ENCODE assay signal across 19 cellular contexts in genomic region chr1:18712254-18712605, GRCh38.
"Had no signal": no experiment of that assay in that cellular context is flagged by ENCODE, and none has a peak within 500 bp of the region (broad histone marks: within the 10 kb centered on the region; RNA-seq: fewer than 3 reads in every experiment).

No MANE protein-coding gene starts in this region.

- FAIRE-seq: RCC 7860 had no signal

- DNase-seq: Karpas-422, KG1, MM.1S, NCI-H1092 treated with DMSO at 0.1 percent for 48 hours, NCI-H1436, NCI-H187, NCI-H2029, NCI-H2081 treated with DMSO at 0.1 percent for 48 hours, NCI-H2171 treated with DMSO at 0.1 percent for 48 hours, NCI-H345, NCI-H446 treated with DMSO at 0.1 percent for 48 hours, NCI-H510A treated with DMSO at 0.1 percent for 48 hours, NCI-H526, Right ventricle myocardium superior, RPMI8226, SIG-M5, SK-N-SH, SW 1271 had no signal

- H3K9me3 ChIP-seq: SK-N-SH had no signal
